8 cellular contexts compared by ENCODE assay signal in the genomic region with DNA sequence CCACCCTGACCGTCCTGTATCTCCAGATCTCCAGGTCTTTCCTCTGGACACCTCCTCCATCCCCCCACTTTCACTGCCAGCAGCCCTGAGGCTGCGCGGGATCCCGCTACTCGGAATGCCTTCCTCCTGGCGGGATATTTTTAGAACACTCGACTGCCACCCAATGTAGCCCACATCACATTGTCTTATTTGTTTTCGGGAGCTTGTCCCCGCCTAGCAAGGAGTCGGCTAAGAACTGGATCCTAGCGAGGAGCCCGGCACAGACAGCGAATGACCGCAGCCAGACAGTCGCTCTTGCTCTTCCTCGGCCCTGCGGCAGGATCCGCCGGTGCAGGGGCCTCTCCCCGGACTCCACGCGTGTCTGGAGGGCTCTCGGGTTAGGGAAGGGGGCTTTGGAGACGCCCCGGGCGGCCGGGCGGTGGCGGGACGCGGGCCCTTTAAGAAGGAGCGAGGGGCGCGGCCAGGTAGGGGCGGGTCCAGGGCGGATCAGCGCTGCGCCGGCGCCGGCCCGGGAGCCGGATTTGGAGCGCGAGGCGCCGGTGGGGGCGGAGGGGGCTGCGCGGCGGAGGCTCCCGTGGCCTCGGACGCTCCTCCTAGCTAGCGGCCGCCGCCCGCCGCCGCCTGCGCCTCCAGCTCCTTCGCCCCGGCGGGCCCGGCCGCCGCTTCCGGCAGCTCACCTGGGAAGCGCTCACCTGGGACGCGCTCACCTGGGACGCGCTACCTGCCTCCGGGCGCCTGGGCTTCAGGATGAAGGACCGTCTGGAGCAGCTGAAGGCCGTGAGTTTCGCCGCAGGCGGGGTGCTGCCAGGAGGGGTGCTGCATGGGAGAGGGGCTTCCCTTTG. TPM values are rescaled to one million over a fixed set of nuclear protein-coding genes. Genes with fewer than 3 reads are reported as not detected.
DNase-seq lines count a peak whose midpoint lies in the region; ATAC-seq and TF ChIP-seq lines count a peak whose summit lies in the region.

A gene (plus strand): TSS at position 518 of the 842 bp plus-strand sequence. CDS start 230 bp downstream, at position 748.

- no peaks in the 10 kb centered on the region for H3K27me3 Mint-ChIP-seq in activated CD4-positive, alpha-beta memory T cell treated with anti-CD3 and anti-CD28 coated beads for 36 hours

- CTCF ChIA-PET in activated CD4-positive, alpha-beta memory T cell treated with anti-CD3 and anti-CD28 coated beads for 36 hours (lab: Charles Lee), result interaction anchor here (0.6 to 7.6 kb wide), 17 partner anchors 8 to 190 kb away, joined by 3 to 132 read pairs (median 5); a partner anchor contains a TSS

- no peaks in the 10 kb centered on the region for H3K36me3 Mint-ChIP-seq in activated CD4-positive, alpha-beta memory T cell treated with anti-CD3 and anti-CD28 coated beads for 36 hours

- DNase-seq in 8988T (peak; percentile 84), NCI-H524 treated with DMSO at 0.1 percent for 48 hours (lab: John Stamatoyannopoulos, UW) (peak; percentile 50), dorsolateral prefrontal cortex (peak in 9 of 10 donors; percentile 36 to 75 (median 53)), right lobe of liver (peak; percentile 78 to 81 (median 81))
- peak; percentile 75 for DNase-seq in activated CD4-positive, alpha-beta memory T cell treated with anti-CD3 and anti-CD28 coated beads for 36 hours
- DNase-seq in stimulated activated CD4-positive, alpha-beta T cell treated with anti-CD3 and anti-CD28 coated beads, Interleukin-4, amount 100 ng/mL, for 24 hours, result peak; percentile 65

- no peaks in the 10 kb centered on the region for H3K4me1 ChIP-seq in right lobe of liver

- no peak within 1 kb of the TSS for H3K27ac Mint-ChIP-seq in activated CD4-positive, alpha-beta memory T cell treated with anti-CD3 and anti-CD28 coated beads for 36 hours

- TF ChIP-seq CTCF in dorsolateral prefrontal cortex (IDR thresholded peaks at IDR 0.05 in 54 of 56, conservative IDR thresholded peaks at IDR 0.05 in 2 of 56; ENCODE audit: low read depth in 1 of 56, partially characterized antibody in 56 of 56) (peak in 4 of 56 donors; percentile 6 to 16 (median 10)), right lobe of liver (IDR thresholded peaks at IDR 0.05) (no peak)

- WGBS in right lobe of liver (ENCODE audit: insufficient coverage, low coverage, low lambda C conversion rate, missing lambda C conversion rate), result 2% methylated on average over 20 of the region's 80 CpGs

- peak within 1 kb of the TSS; percentile 84 for H3K4me3 Mint-ChIP-seq in activated CD4-positive, alpha-beta memory T cell treated with anti-CD3 and anti-CD28 coated beads for 36 hours

- ATAC-seq in GM18858 (IDR thresholded peaks at IDR 0.05; ENCODE audit: unreplicated experiment), result peak; percentile 48
- ATAC-seq in HG03139 (IDR thresholded peaks at IDR 0.05; ENCODE audit: unreplicated experiment), result peak; percentile 64
- peak; percentile 72 to 84 (median 82) for ATAC-seq in right lobe of liver

- peak; percentile 78 for TF ChIP-seq POLR2A in right lobe of liver (IDR thresholded peaks at IDR 0.05)

- H3K4me1 Mint-ChIP-seq in activated CD4-positive, alpha-beta memory T cell treated with anti-CD3 and anti-CD28 coated beads for 36 hours (ENCODE audit: low read depth), result peaks cover 17% of the 10 kb centered on the region

- intact Hi-C loops in activated CD4-positive, alpha-beta memory T cell treated with anti-CD3 and anti-CD28 coated beads for 36 hours (cut with micrococcal nuclease), result loop anchor here (1.0 to 2.0 kb wide), 7 partner anchors 47 to 375 kb away; a partner anchor contains a TSS
- intact Hi-C loops in dorsolateral prefrontal cortex (cut with DNase I), result loop anchor here (1.0 to 10.0 kb wide), 6 partner anchors 47 to 203 kb away; a partner anchor contains a TSS
- intact Hi-C loops in right lobe of liver (cut with DNase I), result loop anchor here (5.0 kb wide), 1 partner anchor 47 kb away; no protein-coding TSS in a partner anchor

- no peaks in the 10 kb centered on the region for H3K27me3 ChIP-seq in dorsolateral prefrontal cortex
- no peaks in the 10 kb centered on the region for H3K27me3 ChIP-seq in right lobe of liver

- H3K36me3 ChIP-seq in right lobe of liver, result no peaks in the 10 kb centered on the region

- H3K9me3 Mint-ChIP-seq in activated CD4-positive, alpha-beta memory T cell treated with anti-CD3 and anti-CD28 coated beads for 36 hours, result no peaks in the 10 kb centered on the region

- H3K4me3 ChIP-seq in dorsolateral prefrontal cortex (peak within 1 kb of the TSS; percentile 65 to 98 (median 86)), right lobe of liver (peak within 1 kb of the TSS; percentile 84 to 88 (median 88))

- peak within 1 kb of the TSS; percentile 43 to 96 (median 90) for H3K27ac ChIP-seq in dorsolateral prefrontal cortex
- peak within 1 kb of the TSS; percentile 84 to 94 (median 86) for H3K27ac ChIP-seq in right lobe of liver

- POLR2A ChIA-PET in activated CD4-positive, alpha-beta memory T cell treated with anti-CD3 and anti-CD28 coated beads for 36 hours (lab: Charles Lee), result interaction anchor here (0.6 to 1.6 kb wide), 3 partner anchors 17 to 169 kb away, joined by 3 read pairs; no protein-coding TSS in a partner anchor

- H3K9me3 ChIP-seq in right lobe of liver, result no peaks in the 10 kb centered on the region

RNA-seq across cellular contexts. Expression of the gene that starts here (rescaled TPM):
- total RNA-seq in activated CD4-positive, alpha-beta memory T cell treated with anti-CD3 and anti-CD28 coated beads for 36 hours, result 10 to 100 TPM; 11.7 to 12.3 TPM
- total RNA-seq in dorsolateral prefrontal cortex, result 10 to 100 TPM; 16.7 to 46.0 (median 26.4) TPM
- 10 to 100 TPM in 3 of 6 experiments, 1 to 10 TPM in 3; 4.5 to 16.5 (median 8.6) TPM for total RNA-seq in right lobe of liver

Comparison
In these comparisons a context has a peak if more than half of its experiments do, and no peak if none do; other contexts are left out.
1. Peak in every context shown above with its lines: DNase-seq, ATAC-seq, H3K4me3 ChIP-seq and H3K27ac ChIP-seq.